Comparison of ENCODE assay signal across 1 cellular context in genomic region chrX:129939986-129940385, GRCh38.
TF ChIP-seq lines count a peak whose summit lies in the region.

No MANE protein-coding gene starts in this region.

TF ChIP-seq in H1, 55 proteins besides CTCF, POLR2A, EP300 and RAD21:
- TF ChIP-seq, protein P1, sequence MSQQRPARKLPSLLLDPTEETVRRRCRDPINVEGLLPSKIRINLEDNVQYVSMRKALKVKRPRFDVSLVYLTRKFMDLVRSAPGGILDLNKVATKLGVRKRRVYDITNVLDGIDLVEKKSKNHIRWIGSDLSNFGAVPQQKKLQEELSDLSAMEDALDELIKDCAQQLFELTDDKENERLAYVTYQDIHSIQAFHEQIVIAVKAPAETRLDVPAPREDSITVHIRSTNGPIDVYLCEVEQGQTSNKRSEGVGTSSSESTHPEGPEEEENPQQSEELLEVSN (IDR thresholded peaks at IDR 0.05), result peak; percentile 53; the same call in 1 of the 2 replicates
- TF ChIP-seq JUND (IDR thresholded peaks at IDR 0.05; ENCODE audit: low read length), result no peak
